1 cellular context compared by ENCODE assay signal in genomic region chr16:86739808-86740207, GRCh38.
TF ChIP-seq lines count a peak whose summit lies in the region.

No MANE protein-coding gene starts in this region.

TF ChIP-seq in IMR-90, 13 proteins besides CTCF, POLR2A, EP300 and RAD21 (continued from another document):
- no peak for TF ChIP-seq SMC3 (IDR thresholded peaks at IDR 0.05; ENCODE audit: low read depth, low read length)
TF ChIP-seq in IMR-90: peak in this region for 0.
